7 cellular contexts compared by ENCODE assay signal in the genomic region with DNA sequence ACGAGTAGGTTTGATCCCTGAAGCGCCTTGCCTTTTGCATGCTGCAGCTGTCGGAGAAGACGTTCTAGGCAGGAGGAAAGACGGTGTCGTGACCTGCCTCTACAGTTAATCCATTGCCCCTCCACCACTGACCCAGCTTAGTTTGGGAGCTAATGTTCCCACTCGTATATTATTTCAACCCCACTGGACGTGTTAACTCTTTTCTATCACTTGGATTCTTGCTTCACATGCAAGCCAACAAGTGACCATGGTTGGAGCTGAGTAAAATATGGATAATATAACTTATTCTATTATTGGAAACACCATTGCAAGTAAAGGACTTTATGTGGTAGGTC. TPM values are rescaled to one million over a fixed set of nuclear protein-coding genes. Genes with fewer than 3 reads are reported as not detected.
A peak's percentile ranks its signal among the peaks of the same experiment; 100 is the strongest.
DNase-seq lines count a peak whose midpoint lies in the region; ATAC-seq, FAIRE-seq and TF ChIP-seq lines count a peak whose summit lies in the region.

No MANE protein-coding gene starts in this region.

- H3K27ac ChIP-seq in HUES6 (ENCODE audit: low read depth, low read length) (no peak overlapping the region), kidney (ENCODE audit: low read depth in 2 of 2, low read length in 2 of 2) (peak overlapping the region; percentile 94 to 98), substantia nigra (ENCODE audit: low read depth, low read length, poor library complexity, severe bottlenecking) (peak overlapping the region; percentile 91)

- TF ChIP-seq CTCF in kidney (IDR thresholded peaks at IDR 0.05; ENCODE audit: borderline replicate concordance, extremely low read depth, insufficient read depth), result no peak

- no peak for ATAC-seq in activated naive CD8-positive, alpha-beta T cell treated with anti-CD3 and anti-CD28 coated beads, Interleukin-2, amount 10 ng/mL, durations not matched to agents 7 days and 5 days (ENCODE audit: low read depth)

- H3K27me3 Mint-ChIP-seq in activated naive CD8-positive, alpha-beta T cell treated with anti-CD3 and anti-CD28 coated beads, Interleukin-2, amount 10 ng/mL, durations not matched to agents 7 days and 5 days, result no peaks in the 10 kb centered on the region

- H3K9ac ChIP-seq in HUES6 (ENCODE audit: low read length) (peak overlapping the region; percentile 66), kidney (ENCODE audit: low read length in 2 of 2) (peak overlapping the region; percentile 98 to 99)

- peaks cover 43% of the 10 kb centered on the region for H3K4me1 Mint-ChIP-seq in activated naive CD8-positive, alpha-beta T cell treated with anti-CD3 and anti-CD28 coated beads, Interleukin-2, amount 10 ng/mL, durations not matched to agents 7 days and 5 days

- peak overlapping the region; percentile 99 for H3K4me3 ChIP-seq in HUES6 (ENCODE audit: low read depth, low read length)
- H3K4me3 ChIP-seq in kidney (ENCODE audit: low read length in 2 of 2), result peak overlapping the region; percentile 92 to 99

- no peak for DNase-seq in activated naive CD8-positive, alpha-beta T cell treated with anti-CD3 and anti-CD28 coated beads, Interleukin-2, amount 10 ng/mL, durations not matched to agents 7 days and 5 days
- DNase-seq in kidney, result no peak
- DNase-seq in substantia nigra (lab: John Stamatoyannopoulos, UW), result peak in 1 of 49 donors; percentile 58
- DNase-seq in posterior vena cava (ENCODE audit: low spot score), result no peak
- DNase-seq in RPMI8226, result no peak
- no peak for DNase-seq in NCI-H526 treated with DMSO at 0.1 percent for 48 hours (lab: John Stamatoyannopoulos, UW)

- H3K27me3 ChIP-seq in HUES6 (ENCODE audit: control insufficient read depth, insufficient read depth, low read length), result no peaks in the 10 kb centered on the region

- FAIRE-seq in kidney (lab: Jason Lieb, UNC), result no peak

- intact Hi-C loops in kidney (cut with DNase I), result no loop called here
- intact Hi-C loops in posterior vena cava (cut with DNase I), result no loop called here

- POLR2A ChIA-PET in activated naive CD8-positive, alpha-beta T cell treated with anti-CD3 and anti-CD28 coated beads, Interleukin-2, amount 10 ng/mL, durations not matched to agents 7 days and 5 days (lab: Charles Lee), result interaction anchor here (0.6 to 1.7 kb wide), 5 partner anchors 9 to 78 kb away, joined by 3 to 6 read pairs (median 3); a partner anchor contains a TSS

- peaks cover 14% of the 10 kb centered on the region for H3K36me3 Mint-ChIP-seq in activated naive CD8-positive, alpha-beta T cell treated with anti-CD3 and anti-CD28 coated beads, Interleukin-2, amount 10 ng/mL, durations not matched to agents 7 days and 5 days

- H3K4me1 ChIP-seq in HUES6 (ENCODE audit: control insufficient read depth, insufficient read depth, low read length) (peaks cover 6% of the 10 kb centered on the region; the same call in 1 of the 2 replicates), kidney (ENCODE audit: control insufficient read depth in 1 of 2, insufficient read depth in 1 of 2, low read depth in 1 of 2, low read length in 2 of 2) (peaks cover 4 to 6% of the 10 kb centered on the region in 2 donors)

- H3K9me3 ChIP-seq in HUES6 (ENCODE audit: control insufficient read depth, insufficient read depth, low read depth, low read length) (no peaks in the 10 kb centered on the region), kidney (ENCODE audit: control insufficient read depth in 1 of 2, low read length in 2 of 2) (no peaks in the 10 kb centered on the region)

- no peaks in the 10 kb centered on the region for H3K9me3 Mint-ChIP-seq in activated naive CD8-positive, alpha-beta T cell treated with anti-CD3 and anti-CD28 coated beads, Interleukin-2, amount 10 ng/mL, durations not matched to agents 7 days and 5 days

- H3K36me3 ChIP-seq in HUES6 (ENCODE audit: control insufficient read depth, insufficient read depth, low read length), result no peaks in the 10 kb centered on the region
- H3K36me3 ChIP-seq in kidney (ENCODE audit: control insufficient read depth in 1 of 2, insufficient read depth in 2 of 2, low read length in 2 of 2), result no peaks in the 10 kb centered on the region

- peak overlapping the region; percentile 98 for H3K4me3 Mint-ChIP-seq in activated naive CD8-positive, alpha-beta T cell treated with anti-CD3 and anti-CD28 coated beads, Interleukin-2, amount 10 ng/mL, durations not matched to agents 7 days and 5 days

- peak overlapping the region; percentile 98 for H3K27ac Mint-ChIP-seq in activated naive CD8-positive, alpha-beta T cell treated with anti-CD3 and anti-CD28 coated beads, Interleukin-2, amount 10 ng/mL, durations not matched to agents 7 days and 5 days

RNA-seq across cellular contexts. Expression of a gene that starts 0.7 kb away (rescaled TPM):
- 100 to 1,000 TPM; 179 to 199 TPM for total RNA-seq in activated naive CD8-positive, alpha-beta T cell treated with anti-CD3 and anti-CD28 coated beads, Interleukin-2, amount 10 ng/mL, durations not matched to agents 7 days and 5 days
- 157 TPM for total RNA-seq in kidney
- 63.6 TPM for polyA plus RNA-seq in kidney (ENCODE audit: insufficient read depth, low read depth, low replicate concordance)
- 100 to 1,000 TPM; 146 to 181 TPM for total RNA-seq in posterior vena cava

RNA-seq across cellular contexts. Expression of a gene that starts 14.5 kb away (rescaled TPM):
- total RNA-seq in activated naive CD8-positive, alpha-beta T cell treated with anti-CD3 and anti-CD28 coated beads, Interleukin-2, amount 10 ng/mL, durations not matched to agents 7 days and 5 days, result not detected
- total RNA-seq in kidney, result 2.3 TPM
- 4.2 TPM for polyA plus RNA-seq in kidney (ENCODE audit: insufficient read depth, low read depth, low replicate concordance)
- under 1 TPM in 1 of 2 donors, not detected in 1; 0.46 TPM for total RNA-seq in posterior vena cava
